ENCODE assay signal across 11 cellular contexts in the genomic region with DNA sequence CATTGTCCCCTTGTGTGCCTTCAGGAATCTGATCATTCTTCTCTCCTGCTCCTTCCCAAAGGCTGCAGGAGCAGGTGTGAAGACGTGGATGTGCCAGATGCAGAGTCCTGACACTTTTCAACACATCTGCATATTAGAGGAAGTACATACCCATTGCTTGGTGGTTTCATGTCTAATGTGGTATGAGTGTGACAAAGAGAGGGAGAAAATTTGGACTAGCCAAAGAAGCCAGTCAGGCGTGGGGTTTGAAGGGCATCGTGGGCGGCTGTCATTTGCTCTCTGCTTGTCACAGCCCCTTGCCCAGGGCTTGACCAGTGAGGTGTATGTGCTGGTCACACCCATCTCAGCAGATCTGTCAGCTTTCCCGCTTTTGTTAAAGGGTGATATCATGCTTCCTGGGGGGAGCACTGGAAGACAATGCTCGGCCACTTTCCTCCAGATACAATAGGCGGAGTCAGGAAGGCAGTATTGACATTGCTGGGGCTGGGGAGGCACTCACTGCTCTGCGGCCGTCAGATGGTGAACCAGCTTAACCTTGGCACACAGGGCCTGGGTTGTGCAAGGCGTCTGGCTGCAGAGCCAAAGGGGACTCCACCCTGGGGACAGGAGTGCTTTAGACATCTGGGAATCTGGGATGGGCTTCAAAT. TPM values are rescaled to one million over a fixed set of nuclear protein-coding genes. Genes with fewer than 3 reads are reported as not detected.
DNase-seq lines count a peak whose midpoint lies in the region; ATAC-seq and TF ChIP-seq lines count a peak whose summit lies in the region.
"Had no signal": no experiment of that assay in that cellular context is flagged by ENCODE, and none has a peak within 500 bp of the region (broad histone marks: within the 10 kb centered on the region; RNA-seq: fewer than 3 reads in every experiment).

No MANE protein-coding gene starts in this region.

- peaks cover 35% of the 10 kb centered on the region for H3K4me1 Mint-ChIP-seq in chondrocyte (ENCODE audit: low read depth)
- H3K4me1 Mint-ChIP-seq in activated naive CD8-positive, alpha-beta T cell treated with anti-CD3 and anti-CD28 coated beads, Interleukin-2, amount 50 U/mL, for 24 hours = no peaks in the 10 kb centered on the region
- H3K4me1 Mint-ChIP-seq: activated CD4-positive, alpha-beta memory T cell treated with anti-CD3 and anti-CD28 coated beads, Interleukin-2, amount 10 ng/mL, durations not matched to agents 7 days and 5 days; naive B cell had no signal

- ATAC-seq in left lung = peak; percentile 86
- ATAC-seq in upper lobe of right lung = peak; percentile 89
- no peak for ATAC-seq in activated naive CD4-positive, alpha-beta T cell treated with anti-CD3 and anti-CD28 coated beads, Interleukin-2, amount 50 U/mL, for 72 hours
- no peak for ATAC-seq in activated naive CD8-positive, alpha-beta T cell treated with anti-CD3 and anti-CD28 coated beads, Interleukin-2, amount 50 U/mL, for 24 hours
- ATAC-seq in HG03571 (IDR thresholded peaks at IDR 0.05; ENCODE audit: unreplicated experiment) = no peak

- no peaks in the 10 kb centered on the region for H3K27me3 Mint-ChIP-seq in chondrocyte (ENCODE audit: low read depth)
- H3K27me3 Mint-ChIP-seq in activated naive CD8-positive, alpha-beta T cell treated with anti-CD3 and anti-CD28 coated beads, Interleukin-2, amount 50 U/mL, for 24 hours = peaks cover 3% of the 10 kb centered on the region
- H3K27me3 Mint-ChIP-seq: activated CD4-positive, alpha-beta memory T cell treated with anti-CD3 and anti-CD28 coated beads, Interleukin-2, amount 10 ng/mL, durations not matched to agents 7 days and 5 days had no signal

- TF ChIP-seq CTCF in chondrocyte (IDR thresholded peaks at IDR 0.05) = no peak
- TF ChIP-seq CTCF in left lung (IDR thresholded peaks at IDR 0.05) = no peak
- no peak for TF ChIP-seq CTCF in upper lobe of right lung (IDR thresholded peaks at IDR 0.05)

- H3K27ac ChIP-seq in left lung (peak overlapping the region in 1 of 2 donors; percentile 53), upper lobe of right lung (no peak overlapping the region)

- intact Hi-C loops in left lung (cut with DNase I) = no loop called here
- intact Hi-C loops in upper lobe of right lung (cut with DNase I) = no loop called here

- H3K9me3 Mint-ChIP-seq in chondrocyte (ENCODE audit: low read depth) = no peaks in the 10 kb centered on the region
- no peaks in the 10 kb centered on the region for H3K9me3 Mint-ChIP-seq in activated naive CD4-positive, alpha-beta T cell treated with anti-CD3 and anti-CD28 coated beads, Interleukin-2, amount 50 U/mL, for 72 hours
- no peaks in the 10 kb centered on the region for H3K9me3 Mint-ChIP-seq in activated naive CD8-positive, alpha-beta T cell treated with anti-CD3 and anti-CD28 coated beads, Interleukin-2, amount 50 U/mL, for 24 hours
- H3K9me3 Mint-ChIP-seq: activated CD4-positive, alpha-beta memory T cell treated with anti-CD3 and anti-CD28 coated beads, Interleukin-2, amount 10 ng/mL, durations not matched to agents 7 days and 5 days had no signal

- DNase-seq in NCI-H2081 (lab: John Stamatoyannopoulos, UW) (peak; percentile 51 to 57), NCI-H2081 treated with DMSO at 0.1 percent for 48 hours (lab: John Stamatoyannopoulos, UW) (no peak), chondrocyte (ENCODE audit: low spot score) (no peak), left lung (peak in 1 of 2 donors; percentile 45), upper lobe of right lung (peak; percentile 70)
- DNase-seq in activated naive CD4-positive, alpha-beta T cell treated with anti-CD3 and anti-CD28 coated beads, Interleukin-2, amount 50 U/mL, for 72 hours (ENCODE audit: low spot score in 2 of 2) = no peak
- DNase-seq in activated naive CD8-positive, alpha-beta T cell treated with anti-CD3 and anti-CD28 coated beads, Interleukin-2, amount 50 U/mL, for 24 hours = no peak
- DNase-seq: activated CD4-positive, alpha-beta memory T cell treated with anti-CD3 and anti-CD28 coated beads, Interleukin-2, amount 10 ng/mL, durations not matched to agents 7 days and 5 days; naive B cell; stimulated activated CD8-positive, alpha-beta memory T cell treated with anti-CD3 and anti-CD28 coated beads, Interleukin-4, amount 100 ng/mL, for 48 hours had no signal

- H3K27me3 ChIP-seq in left lung = no peaks in the 10 kb centered on the region
- H3K27me3 ChIP-seq in upper lobe of right lung = no peaks in the 10 kb centered on the region

- H3K4me3 Mint-ChIP-seq in chondrocyte (ENCODE audit: unreplicated experiment) = no peak overlapping the region
- H3K4me3 Mint-ChIP-seq in activated naive CD8-positive, alpha-beta T cell treated with anti-CD3 and anti-CD28 coated beads, Interleukin-2, amount 50 U/mL, for 24 hours = no peak overlapping the region
- H3K4me3 Mint-ChIP-seq: activated CD4-positive, alpha-beta memory T cell treated with anti-CD3 and anti-CD28 coated beads, Interleukin-2, amount 10 ng/mL, durations not matched to agents 7 days and 5 days; naive B cell had no signal

- no peaks in the 10 kb centered on the region for H3K9me3 ChIP-seq in left lung
- H3K9me3 ChIP-seq in upper lobe of right lung = no peaks in the 10 kb centered on the region

- H3K36me3 Mint-ChIP-seq in chondrocyte (ENCODE audit: low read depth) = no peaks in the 10 kb centered on the region
- H3K36me3 Mint-ChIP-seq in activated naive CD4-positive, alpha-beta T cell treated with anti-CD3 and anti-CD28 coated beads, Interleukin-2, amount 50 U/mL, for 72 hours = no peaks in the 10 kb centered on the region
- no peaks in the 10 kb centered on the region for H3K36me3 Mint-ChIP-seq in activated naive CD8-positive, alpha-beta T cell treated with anti-CD3 and anti-CD28 coated beads, Interleukin-2, amount 50 U/mL, for 24 hours (ENCODE audit: low read depth)
- H3K36me3 Mint-ChIP-seq: naive B cell had no signal

- H3K36me3 ChIP-seq in left lung (no peaks in the 10 kb centered on the region), upper lobe of right lung (no peaks in the 10 kb centered on the region)

- H3K4me1 ChIP-seq in left lung = peaks cover 0 to 5% of the 10 kb centered on the region in 2 donors
- H3K4me1 ChIP-seq in upper lobe of right lung = peaks cover 11% of the 10 kb centered on the region

- no peak overlapping the region for H3K4me3 ChIP-seq in left lung
- no peak overlapping the region for H3K4me3 ChIP-seq in upper lobe of right lung

- H3K27ac Mint-ChIP-seq in chondrocyte (ENCODE audit: unreplicated experiment) = peak overlapping the region; percentile 41
- no peak overlapping the region for H3K27ac Mint-ChIP-seq in activated naive CD4-positive, alpha-beta T cell treated with anti-CD3 and anti-CD28 coated beads, Interleukin-2, amount 50 U/mL, for 72 hours
- H3K27ac Mint-ChIP-seq in activated naive CD8-positive, alpha-beta T cell treated with anti-CD3 and anti-CD28 coated beads, Interleukin-2, amount 50 U/mL, for 24 hours = no peak overlapping the region
- H3K27ac Mint-ChIP-seq: activated CD4-positive, alpha-beta memory T cell treated with anti-CD3 and anti-CD28 coated beads, Interleukin-2, amount 10 ng/mL, durations not matched to agents 7 days and 5 days; naive B cell had no signal

RNA-seq across cellular contexts. Expression of a gene that starts 8.6 kb away (rescaled TPM):
- total RNA-seq in chondrocyte (0.89 to 2.8 TPM (median 2.7 TPM) in 3 replicates), left lung (10 to 100 TPM; 20.3 to 39.0 TPM), upper lobe of right lung (65.6 TPM)
- total RNA-seq in activated naive CD4-positive, alpha-beta T cell treated with anti-CD3 and anti-CD28 coated beads, Interleukin-2, amount 50 U/mL, for 72 hours = not detected
- total RNA-seq: activated CD4-positive, alpha-beta memory T cell treated with anti-CD3 and anti-CD28 coated beads, Interleukin-2, amount 10 ng/mL, durations not matched to agents 7 days and 5 days had no signal

Comparison
In these comparisons a context has a peak if more than half of its experiments do, and no peak if none do; other contexts are left out.
1. DNase-seq: peak in NCI-H2081 (2 of 2) and upper lobe of right lung (single experiment); none in NCI-H2081 treated with DMSO at 0.1 percent for 48 hours (single experiment), chondrocyte (single experiment), activated naive CD4-positive, alpha-beta T cell treated with anti-CD3 and anti-CD28 coated beads, Interleukin-2, amount 50 U/mL, for 72 hours (0 of 2) and activated naive CD8-positive, alpha-beta T cell treated with anti-CD3 and anti-CD28 coated beads, Interleukin-2, amount 50 U/mL, for 24 hours (single experiment).
2. ATAC-seq: peak in left lung (single experiment) and upper lobe of right lung (single experiment); none in activated naive CD4-positive, alpha-beta T cell treated with anti-CD3 and anti-CD28 coated beads, Interleukin-2, amount 50 U/mL, for 72 hours (0 of 2), activated naive CD8-positive, alpha-beta T cell treated with anti-CD3 and anti-CD28 coated beads, Interleukin-2, amount 50 U/mL, for 24 hours (single experiment) and HG03571 (single experiment).